Comparison of ENCODE assay signal across 26 cellular contexts in genomic region chr17:9381068-9381467, GRCh38.
"Had no signal": no experiment of that assay in that cellular context is flagged by ENCODE, and none has a peak within 500 bp of the region (broad histone marks: within the 10 kb centered on the region; RNA-seq: fewer than 3 reads in every experiment).

No MANE protein-coding gene starts in this region.

- FAIRE-seq: keratinocyte, urothelium cell line had no signal

- H3K27me3 ChIP-seq: dorsolateral prefrontal cortex, gastroesophageal sphincter, neural progenitor cell, right lobe of liver had no signal

- H3K27ac Mint-ChIP-seq: natural killer cell treated with Interleukin-12 subunit alpha and Interleukin-12 subunit beta and Interleukin-15 and Interleukin-18, amount 100 ng/mL, for 72 hours; neural progenitor cell; stimulated activated naive B cell treated with anti-CD40 and anti-IgM and Interleukin-4, amounts not matched to agents 10 μg/mL and 1 μg/mL and 100 μg/mL, for 72 hours; stimulated activated naive CD8-positive, alpha-beta T cell treated with anti-CD3 and anti-CD28 coated beads, Interleukin-15, amount 100 ng/mL, for 72 hours had no signal

- DNase-seq: cortex of kidney; dorsolateral prefrontal cortex; effector CD8-positive, alpha-beta T cell; glutamatergic neuron; left colon; left ventricle myocardium superior; mesenchymal stem cell; midbrain; nucleus accumbens; psoas muscle; retina; right lobe of liver; stimulated activated CD4-positive, alpha-beta T cell treated with anti-CD3 and anti-CD28 coated beads, Interleukin-2, amount 100 ng/mL, for 24 hours; stimulated activated CD4-positive, alpha-beta T cell treated with anti-CD3 and anti-CD28 coated beads, Interleukin-4, amount 100 ng/mL, for 4 hours; stimulated activated naive B cell treated with anti-CD40 and anti-IgM and Interleukin-4, amounts not matched to agents 10 μg/mL and 1 μg/mL and 100 μg/mL, for 72 hours; stimulated activated naive CD8-positive, alpha-beta T cell treated with anti-CD3 and anti-CD28 coated beads, Interleukin-15, amount 100 ng/mL, for 72 hours; substantia nigra; trophoblast cell had no signal

- H3K4me3 Mint-ChIP-seq: natural killer cell treated with Interleukin-12 subunit alpha and Interleukin-12 subunit beta and Interleukin-15 and Interleukin-18, amount 100 ng/mL, for 72 hours; neural progenitor cell; stimulated activated naive B cell treated with anti-CD40 and anti-IgM and Interleukin-4, amounts not matched to agents 10 μg/mL and 1 μg/mL and 100 μg/mL, for 72 hours; stimulated activated naive CD8-positive, alpha-beta T cell treated with anti-CD3 and anti-CD28 coated beads, Interleukin-15, amount 100 ng/mL, for 72 hours had no signal

- H3K9me3 ChIP-seq: gastroesophageal sphincter, psoas muscle, right lobe of liver, thoracic aorta had no signal

- H3K4me1 ChIP-seq: gastroesophageal sphincter, neural progenitor cell, psoas muscle, right lobe of liver had no signal

- H3K4me3 ChIP-seq: dorsolateral prefrontal cortex, gastroesophageal sphincter, lung, neural progenitor cell, psoas muscle, right lobe of liver, skin epidermis, thoracic aorta had no signal

- H3K4me1 Mint-ChIP-seq: neural progenitor cell; stimulated activated naive CD8-positive, alpha-beta T cell treated with anti-CD3 and anti-CD28 coated beads, Interleukin-15, amount 100 ng/mL, for 72 hours had no signal

- H3K27ac ChIP-seq: dorsolateral prefrontal cortex, gastroesophageal sphincter, neural progenitor cell, psoas muscle, right lobe of liver, skin epidermis, thoracic aorta had no signal

- H3K4me2 ChIP-seq: neural progenitor cell had no signal

- H3K36me3 Mint-ChIP-seq: natural killer cell treated with Interleukin-12 subunit alpha and Interleukin-12 subunit beta and Interleukin-15 and Interleukin-18, amount 100 ng/mL, for 72 hours had no signal

- H3K27me3 Mint-ChIP-seq: natural killer cell treated with Interleukin-12 subunit alpha and Interleukin-12 subunit beta and Interleukin-15 and Interleukin-18, amount 100 ng/mL, for 72 hours; stimulated activated naive B cell treated with anti-CD40 and anti-IgM and Interleukin-4, amounts not matched to agents 10 μg/mL and 1 μg/mL and 100 μg/mL, for 72 hours; stimulated activated naive CD8-positive, alpha-beta T cell treated with anti-CD3 and anti-CD28 coated beads, Interleukin-15, amount 100 ng/mL, for 72 hours had no signal

- H3K9me3 Mint-ChIP-seq: natural killer cell treated with Interleukin-12 subunit alpha and Interleukin-12 subunit beta and Interleukin-15 and Interleukin-18, amount 100 ng/mL, for 72 hours; neural progenitor cell; stimulated activated naive CD8-positive, alpha-beta T cell treated with anti-CD3 and anti-CD28 coated beads, Interleukin-15, amount 100 ng/mL, for 72 hours had no signal

- H3K36me3 ChIP-seq: neural progenitor cell, right lobe of liver, thoracic aorta had no signal

- H3K9ac ChIP-seq: neural progenitor cell had no signal

- H2AFZ ChIP-seq: neural progenitor cell had no signal
